1 cellular context compared by ENCODE assay signal in the genomic region with DNA sequence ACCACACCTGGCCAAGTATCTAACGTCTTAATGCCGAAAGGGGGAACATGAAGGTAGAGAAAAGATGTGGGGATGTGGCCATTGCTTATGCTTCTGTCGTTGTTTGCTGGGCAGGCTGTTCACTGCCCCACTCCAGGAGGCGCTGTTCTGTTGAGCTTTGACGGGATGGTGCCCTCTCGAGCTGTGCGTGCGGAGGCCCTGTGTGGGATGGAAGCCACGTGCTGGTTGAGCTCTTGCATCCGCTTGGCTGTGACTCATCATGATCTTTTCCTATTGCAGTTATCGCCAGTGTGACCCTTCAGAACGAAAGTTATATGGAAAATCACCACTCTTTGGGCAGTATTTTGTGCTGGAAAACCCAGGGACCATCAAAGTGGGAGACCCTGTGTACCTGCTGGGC.
TF ChIP-seq lines count a peak whose summit lies in the region.

No MANE protein-coding gene starts in this region.

TF ChIP-seq in K562, 482 proteins besides CTCF, POLR2A, EP300 and RAD21 (continued from another document and continues in another):
- TF ChIP-seq, protein P1, sequence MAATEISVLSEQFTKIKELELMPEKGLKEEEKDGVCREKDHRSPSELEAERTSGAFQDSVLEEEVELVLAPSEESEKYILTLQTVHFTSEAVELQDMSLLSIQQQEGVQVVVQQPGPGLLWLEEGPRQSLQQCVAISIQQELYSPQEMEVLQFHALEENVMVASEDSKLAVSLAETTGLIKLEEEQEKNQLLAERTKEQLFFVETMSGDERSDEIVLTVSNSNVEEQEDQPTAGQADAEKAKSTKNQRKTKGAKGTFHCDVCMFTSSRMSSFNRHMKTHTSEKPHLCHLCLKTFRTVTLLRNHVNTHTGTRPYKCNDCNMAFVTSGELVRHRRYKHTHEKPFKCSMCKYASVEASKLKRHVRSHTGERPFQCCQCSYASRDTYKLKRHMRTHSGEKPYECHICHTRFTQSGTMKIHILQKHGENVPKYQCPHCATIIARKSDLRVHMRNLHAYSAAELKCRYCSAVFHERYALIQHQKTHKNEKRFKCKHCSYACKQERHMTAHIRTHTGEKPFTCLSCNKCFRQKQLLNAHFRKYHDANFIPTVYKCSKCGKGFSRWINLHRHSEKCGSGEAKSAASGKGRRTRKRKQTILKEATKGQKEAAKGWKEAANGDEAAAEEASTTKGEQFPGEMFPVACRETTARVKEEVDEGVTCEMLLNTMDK (IDR thresholded peaks at IDR 0.05; ENCODE audit: borderline replicate concordance, insufficient read depth, low read depth, low read length, poor library complexity, severe bottlenecking): peak; percentile 42
- TF ChIP-seq ZNF224 (CRISPR knock-in tag; IDR thresholded peaks at IDR 0.05) (no peak), HIVEP1 (CRISPR knock-in tag; IDR thresholded peaks at IDR 0.05) (no peak), ZBTB7A (IDR thresholded peaks at IDR 0.05; ENCODE audit: borderline replicate concordance, control insufficient read depth, low read depth, low read length) (no peak), SOX6 (IDR thresholded peaks at IDR 0.05) (0 out of 2 replicates have a peak, but pooled peaks have one; percentile 16), JUND (IDR thresholded peaks at IDR 0.05; ENCODE audit: borderline replicate concordance, low read depth, low read length) (peak; percentile 79), JUND (tag; IDR thresholded peaks at IDR 0.05; ENCODE audit: borderline replicate concordance, low read depth, low read length) (peak; percentile 69; the same call in 2 of the 3 replicates), RNF2 (IDR thresholded peaks at IDR 0.05) (peak; percentile 62), ZNF274 (IDR thresholded peaks at IDR 0.05; ENCODE audit: borderline replicate concordance, low read depth, low read length) (no peak), CBX2 (IDR thresholded peaks at IDR 0.05; ENCODE audit: insufficient read depth, low read length, poor library complexity, severe bottlenecking) (no peak), BHLHE40 (IDR thresholded peaks at IDR 0.05; ENCODE audit: low read length) (peak; percentile 88), RBM25 (IDR thresholded peaks at IDR 0.05; ENCODE audit: low read depth, low read length, severe bottlenecking) (no peak), RAD51 (IDR thresholded peaks at IDR 0.05; ENCODE audit: borderline replicate concordance, low read depth) (peak; percentile 31; the same call in 1 of the 2 replicates), L3MBTL2 (IDR thresholded peaks at IDR 0.05) (peak; percentile 96), MAFK (IDR thresholded peaks at IDR 0.05; ENCODE audit: low read length) (no peak), JUN (IDR thresholded peaks at IDR 0.05; ENCODE audit: borderline replicate concordance, low read depth, low read length) (peak; percentile 76; the same call in 1 of the 2 replicates), JUN (CRISPR knock-in tag; IDR thresholded peaks at IDR 0.05; ENCODE audit: borderline replicate concordance) (no peak), MEIS2 (IDR thresholded peaks at IDR 0.05; ENCODE audit: partially characterized antibody) (no peak), STAT5B (CRISPR knock-in tag; IDR thresholded peaks at IDR 0.05) (no peak), TSC22D4 (tag; IDR thresholded peaks at IDR 0.05) (no peak), CTBP1 (IDR thresholded peaks at IDR 0.05; ENCODE audit: borderline replicate concordance) (0 out of 2 replicates have a peak, but pooled peaks have one; percentile 28), CXXC5 (CRISPR knock-in tag; IDR thresholded peaks at IDR 0.05) (peak; percentile 69), HNRNPUL1 (IDR thresholded peaks at IDR 0.05; ENCODE audit: low read length) (no peak), U2AF2 (optimal IDR thresholded peaks at IDR 0.05; ENCODE audit: low read depth, low read length) (no peak), TARDBP (IDR thresholded peaks at IDR 0.05) (no peak), ETV1 (tag; conservative IDR thresholded peaks at IDR 0.05; ENCODE audit: low read depth) (peak; percentile 63), PHF20 (IDR thresholded peaks at IDR 0.05; ENCODE audit: partially characterized antibody) (no peak), CBX8 (IDR thresholded peaks at IDR 0.05; ENCODE audit: borderline replicate concordance, extremely low read depth, low read depth, low read length, poor library complexity, severe bottlenecking) (no peak), ZNF76 (CRISPR knock-in tag; IDR thresholded peaks at IDR 0.05; ENCODE audit: borderline replicate concordance) (no peak), FOXK2 (conservative IDR thresholded peaks at IDR 0.05 in 1 of 2, IDR thresholded peaks at IDR 0.05 in 1 of 2; ENCODE audit: low read depth in 2 of 2) (no peak), PHF21A (IDR thresholded peaks at IDR 0.05; ENCODE audit: borderline replicate concordance, low read depth) (no peak), ZNF282 (CRISPR knock-in tag; IDR thresholded peaks at IDR 0.05) (no peak)
- TF ChIP-seq, protein P2, sequence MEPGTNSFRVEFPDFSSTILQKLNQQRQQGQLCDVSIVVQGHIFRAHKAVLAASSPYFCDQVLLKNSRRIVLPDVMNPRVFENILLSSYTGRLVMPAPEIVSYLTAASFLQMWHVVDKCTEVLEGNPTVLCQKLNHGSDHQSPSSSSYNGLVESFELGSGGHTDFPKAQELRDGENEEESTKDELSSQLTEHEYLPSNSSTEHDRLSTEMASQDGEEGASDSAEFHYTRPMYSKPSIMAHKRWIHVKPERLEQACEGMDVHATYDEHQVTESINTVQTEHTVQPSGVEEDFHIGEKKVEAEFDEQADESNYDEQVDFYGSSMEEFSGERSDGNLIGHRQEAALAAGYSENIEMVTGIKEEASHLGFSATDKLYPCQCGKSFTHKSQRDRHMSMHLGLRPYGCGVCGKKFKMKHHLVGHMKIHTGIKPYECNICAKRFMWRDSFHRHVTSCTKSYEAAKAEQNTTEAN (CRISPR knock-in tag; IDR thresholded peaks at IDR 0.05): no peak
- TF ChIP-seq, protein P3, sequence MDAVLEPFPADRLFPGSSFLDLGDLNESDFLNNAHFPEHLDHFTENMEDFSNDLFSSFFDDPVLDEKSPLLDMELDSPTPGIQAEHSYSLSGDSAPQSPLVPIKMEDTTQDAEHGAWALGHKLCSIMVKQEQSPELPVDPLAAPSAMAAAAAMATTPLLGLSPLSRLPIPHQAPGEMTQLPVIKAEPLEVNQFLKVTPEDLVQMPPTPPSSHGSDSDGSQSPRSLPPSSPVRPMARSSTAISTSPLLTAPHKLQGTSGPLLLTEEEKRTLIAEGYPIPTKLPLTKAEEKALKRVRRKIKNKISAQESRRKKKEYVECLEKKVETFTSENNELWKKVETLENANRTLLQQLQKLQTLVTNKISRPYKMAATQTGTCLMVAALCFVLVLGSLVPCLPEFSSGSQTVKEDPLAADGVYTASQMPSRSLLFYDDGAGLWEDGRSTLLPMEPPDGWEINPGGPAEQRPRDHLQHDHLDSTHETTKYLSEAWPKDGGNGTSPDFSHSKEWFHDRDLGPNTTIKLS (IDR thresholded peaks at IDR 0.05; ENCODE audit: borderline replicate concordance, low read depth): peak; percentile 39; the same call in 1 of the 2 replicates
- TF ChIP-seq, protein P4, sequence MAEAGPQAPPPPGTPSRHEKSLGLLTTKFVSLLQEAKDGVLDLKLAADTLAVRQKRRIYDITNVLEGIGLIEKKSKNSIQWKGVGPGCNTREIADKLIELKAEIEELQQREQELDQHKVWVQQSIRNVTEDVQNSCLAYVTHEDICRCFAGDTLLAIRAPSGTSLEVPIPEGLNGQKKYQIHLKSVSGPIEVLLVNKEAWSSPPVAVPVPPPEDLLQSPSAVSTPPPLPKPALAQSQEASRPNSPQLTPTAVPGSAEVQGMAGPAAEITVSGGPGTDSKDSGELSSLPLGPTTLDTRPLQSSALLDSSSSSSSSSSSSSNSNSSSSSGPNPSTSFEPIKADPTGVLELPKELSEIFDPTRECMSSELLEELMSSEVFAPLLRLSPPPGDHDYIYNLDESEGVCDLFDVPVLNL (CRISPR knock-in tag; IDR thresholded peaks at IDR 0.05; ENCODE audit: low read depth): no peak
- TF ChIP-seq, protein P5, sequence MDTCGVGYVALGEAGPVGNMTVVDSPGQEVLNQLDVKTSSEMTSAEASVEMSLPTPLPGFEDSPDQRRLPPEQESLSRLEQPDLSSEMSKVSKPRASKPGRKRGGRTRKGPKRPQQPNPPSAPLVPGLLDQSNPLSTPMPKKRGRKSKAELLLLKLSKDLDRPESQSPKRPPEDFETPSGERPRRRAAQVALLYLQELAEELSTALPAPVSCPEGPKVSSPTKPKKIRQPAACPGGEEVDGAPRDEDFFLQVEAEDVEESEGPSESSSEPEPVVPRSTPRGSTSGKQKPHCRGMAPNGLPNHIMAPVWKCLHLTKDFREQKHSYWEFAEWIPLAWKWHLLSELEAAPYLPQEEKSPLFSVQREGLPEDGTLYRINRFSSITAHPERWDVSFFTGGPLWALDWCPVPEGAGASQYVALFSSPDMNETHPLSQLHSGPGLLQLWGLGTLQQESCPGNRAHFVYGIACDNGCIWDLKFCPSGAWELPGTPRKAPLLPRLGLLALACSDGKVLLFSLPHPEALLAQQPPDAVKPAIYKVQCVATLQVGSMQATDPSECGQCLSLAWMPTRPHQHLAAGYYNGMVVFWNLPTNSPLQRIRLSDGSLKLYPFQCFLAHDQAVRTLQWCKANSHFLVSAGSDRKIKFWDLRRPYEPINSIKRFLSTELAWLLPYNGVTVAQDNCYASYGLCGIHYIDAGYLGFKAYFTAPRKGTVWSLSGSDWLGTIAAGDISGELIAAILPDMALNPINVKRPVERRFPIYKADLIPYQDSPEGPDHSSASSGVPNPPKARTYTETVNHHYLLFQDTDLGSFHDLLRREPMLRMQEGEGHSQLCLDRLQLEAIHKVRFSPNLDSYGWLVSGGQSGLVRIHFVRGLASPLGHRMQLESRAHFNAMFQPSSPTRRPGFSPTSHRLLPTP (IDR thresholded peaks at IDR 0.05; ENCODE audit: borderline replicate concordance, extremely low read depth, insufficient read length): no peak
- TF ChIP-seq, protein P6, sequence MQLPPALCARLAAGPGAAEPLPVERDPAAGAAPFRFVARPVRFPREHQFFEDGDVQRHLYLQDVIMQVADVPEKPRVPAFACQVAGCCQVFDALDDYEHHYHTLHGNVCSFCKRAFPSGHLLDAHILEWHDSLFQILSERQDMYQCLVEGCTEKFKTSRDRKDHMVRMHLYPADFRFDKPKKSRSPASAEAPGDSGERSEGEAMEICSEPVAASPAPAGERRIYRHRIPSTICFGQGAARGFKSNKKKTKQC (CRISPR knock-in tag; IDR thresholded peaks at IDR 0.05): no peak
- TF ChIP-seq, protein P7, sequence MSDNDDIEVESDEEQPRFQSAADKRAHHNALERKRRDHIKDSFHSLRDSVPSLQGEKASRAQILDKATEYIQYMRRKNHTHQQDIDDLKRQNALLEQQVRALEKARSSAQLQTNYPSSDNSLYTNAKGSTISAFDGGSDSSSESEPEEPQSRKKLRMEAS (CRISPR knock-in tag; IDR thresholded peaks at IDR 0.05): peak; percentile 36; the same call in 1 of the 2 replicates
- TF ChIP-seq, protein P8, sequence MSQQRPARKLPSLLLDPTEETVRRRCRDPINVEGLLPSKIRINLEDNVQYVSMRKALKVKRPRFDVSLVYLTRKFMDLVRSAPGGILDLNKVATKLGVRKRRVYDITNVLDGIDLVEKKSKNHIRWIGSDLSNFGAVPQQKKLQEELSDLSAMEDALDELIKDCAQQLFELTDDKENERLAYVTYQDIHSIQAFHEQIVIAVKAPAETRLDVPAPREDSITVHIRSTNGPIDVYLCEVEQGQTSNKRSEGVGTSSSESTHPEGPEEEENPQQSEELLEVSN (IDR thresholded peaks at IDR 0.05; ENCODE audit: borderline replicate concordance in 1 of 2, extremely low read depth in 1 of 2, insufficient read depth in 1 of 2, insufficient read length in 1 of 2, low read depth in 1 of 2, low read length in 1 of 2, poor library complexity in 1 of 2, severe bottlenecking in 1 of 2): peak; percentile 60 to 90
- TF ChIP-seq, protein P9, sequence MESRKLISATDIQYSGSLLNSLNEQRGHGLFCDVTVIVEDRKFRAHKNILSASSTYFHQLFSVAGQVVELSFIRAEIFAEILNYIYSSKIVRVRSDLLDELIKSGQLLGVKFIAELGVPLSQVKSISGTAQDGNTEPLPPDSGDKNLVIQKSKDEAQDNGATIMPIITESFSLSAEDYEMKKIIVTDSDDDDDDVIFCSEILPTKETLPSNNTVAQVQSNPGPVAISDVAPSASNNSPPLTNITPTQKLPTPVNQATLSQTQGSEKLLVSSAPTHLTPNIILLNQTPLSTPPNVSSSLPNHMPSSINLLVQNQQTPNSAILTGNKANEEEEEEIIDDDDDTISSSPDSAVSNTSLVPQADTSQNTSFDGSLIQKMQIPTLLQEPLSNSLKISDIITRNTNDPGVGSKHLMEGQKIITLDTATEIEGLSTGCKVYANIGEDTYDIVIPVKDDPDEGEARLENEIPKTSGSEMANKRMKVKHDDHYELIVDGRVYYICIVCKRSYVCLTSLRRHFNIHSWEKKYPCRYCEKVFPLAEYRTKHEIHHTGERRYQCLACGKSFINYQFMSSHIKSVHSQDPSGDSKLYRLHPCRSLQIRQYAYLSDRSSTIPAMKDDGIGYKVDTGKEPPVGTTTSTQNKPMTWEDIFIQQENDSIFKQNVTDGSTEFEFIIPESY (CRISPR knock-in tag; IDR thresholded peaks at IDR 0.05): no peak
- TF ChIP-seq, protein P10, sequence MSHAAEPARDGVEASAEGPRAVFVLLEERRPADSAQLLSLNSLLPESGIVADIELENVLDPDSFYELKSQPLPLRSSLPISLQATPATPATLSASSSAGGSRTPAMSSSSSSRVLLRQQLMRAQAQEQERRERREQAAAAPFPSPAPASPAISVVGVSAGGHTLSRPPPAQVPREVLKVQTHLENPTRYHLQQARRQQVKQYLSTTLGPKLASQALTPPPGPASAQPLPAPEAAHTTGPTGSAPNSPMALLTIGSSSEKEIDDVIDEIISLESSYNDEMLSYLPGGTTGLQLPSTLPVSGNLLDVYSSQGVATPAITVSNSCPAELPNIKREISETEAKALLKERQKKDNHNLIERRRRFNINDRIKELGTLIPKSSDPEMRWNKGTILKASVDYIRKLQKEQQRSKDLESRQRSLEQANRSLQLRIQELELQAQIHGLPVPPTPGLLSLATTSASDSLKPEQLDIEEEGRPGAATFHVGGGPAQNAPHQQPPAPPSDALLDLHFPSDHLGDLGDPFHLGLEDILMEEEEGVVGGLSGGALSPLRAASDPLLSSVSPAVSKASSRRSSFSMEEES (CRISPR knock-in tag; IDR thresholded peaks at IDR 0.05): no peak
- TF ChIP-seq, protein P11, sequence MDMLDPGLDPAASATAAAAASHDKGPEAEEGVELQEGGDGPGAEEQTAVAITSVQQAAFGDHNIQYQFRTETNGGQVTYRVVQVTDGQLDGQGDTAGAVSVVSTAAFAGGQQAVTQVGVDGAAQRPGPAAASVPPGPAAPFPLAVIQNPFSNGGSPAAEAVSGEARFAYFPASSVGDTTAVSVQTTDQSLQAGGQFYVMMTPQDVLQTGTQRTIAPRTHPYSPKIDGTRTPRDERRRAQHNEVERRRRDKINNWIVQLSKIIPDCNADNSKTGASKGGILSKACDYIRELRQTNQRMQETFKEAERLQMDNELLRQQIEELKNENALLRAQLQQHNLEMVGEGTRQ (CRISPR knock-in tag; IDR thresholded peaks at IDR 0.05): peak; percentile 51
